1 cellular context compared by ENCODE assay signal in the genomic region with DNA sequence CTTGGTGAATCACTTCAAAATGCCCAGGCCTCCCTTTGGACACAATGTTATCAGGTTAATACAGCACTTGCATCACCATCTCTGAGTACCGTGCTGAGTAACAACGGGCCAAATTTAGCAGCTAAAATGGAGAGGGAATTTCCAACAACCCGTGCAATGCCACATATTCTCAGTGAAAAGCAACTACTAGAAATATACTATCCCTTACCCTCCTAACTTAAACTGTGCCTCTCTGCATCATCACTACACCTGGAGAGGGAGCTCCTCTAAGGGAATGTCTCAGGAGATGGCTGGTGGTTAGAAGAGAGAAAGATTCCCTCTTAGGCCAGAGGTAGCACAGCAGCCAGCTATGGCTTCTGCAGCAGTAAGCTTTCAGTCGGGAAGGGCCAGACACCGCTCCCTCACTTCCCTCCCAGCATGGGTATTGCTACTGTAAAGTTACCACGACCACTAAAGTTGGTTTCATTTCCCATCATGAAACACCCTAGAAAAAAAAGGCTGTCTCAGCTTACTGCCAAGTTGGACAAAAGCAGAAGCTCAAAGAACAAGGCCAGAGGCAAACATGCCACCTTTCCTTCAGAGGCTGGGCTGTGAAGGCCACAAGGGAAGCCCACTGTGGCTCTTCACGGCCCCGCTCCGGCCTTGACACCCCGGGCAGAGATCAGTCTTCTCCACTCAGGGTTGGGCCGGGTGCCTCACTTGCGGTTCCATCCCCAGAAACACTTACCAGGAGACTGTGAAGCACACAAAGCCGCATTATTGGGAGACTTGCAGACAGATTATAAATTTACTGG.
TF ChIP-seq lines count a peak whose summit lies in the region.

No MANE protein-coding gene starts in this region.

TF ChIP-seq in HepG2, 621 proteins besides CTCF, POLR2A, EP300 and RAD21 (continued from another document):
- no peak for TF ChIP-seq ZBTB39 (CRISPR knock-in tag; IDR thresholded peaks at IDR 0.05)
- TF ChIP-seq ZNF784 (CRISPR knock-in tag; IDR thresholded peaks at IDR 0.05; ENCODE audit: borderline replicate concordance), result 0 out of 2 replicates have a peak, but pooled peaks have one; percentile 16
- no peak for TF ChIP-seq PTBP1 (IDR thresholded peaks at IDR 0.05; ENCODE audit: low read depth, low read length, poor library complexity, severe bottlenecking)
- TF ChIP-seq HHEX (CRISPR knock-in tag; IDR thresholded peaks at IDR 0.05), result no peak
- TF ChIP-seq ZFX (CRISPR knock-in tag; IDR thresholded peaks at IDR 0.05; ENCODE audit: low read depth), result peak; percentile 76; the same call in 1 of the 2 replicates
- TF ChIP-seq ZNF34 (CRISPR knock-in tag; IDR thresholded peaks at IDR 0.05; ENCODE audit: borderline replicate concordance), result no peak
- peak; percentile 54 for TF ChIP-seq MED1 (CRISPR knock-in tag; IDR thresholded peaks at IDR 0.05)
- TF ChIP-seq FOXC1 (CRISPR knock-in tag; IDR thresholded peaks at IDR 0.05; ENCODE audit: borderline replicate concordance), result peak; percentile 49; the same call in 1 of the 2 replicates
- no peak for TF ChIP-seq ZNF232 (CRISPR knock-in tag; IDR thresholded peaks at IDR 0.05; ENCODE audit: borderline replicate concordance)
- peak; percentile 21; the same call in 1 of the 2 replicates for TF ChIP-seq ZNF292 (CRISPR knock-in tag; IDR thresholded peaks at IDR 0.05; ENCODE audit: borderline replicate concordance, low read depth)
- peak; percentile 21; the same call in 1 of the 2 replicates for TF ChIP-seq FOXP4 (CRISPR knock-in tag; IDR thresholded peaks at IDR 0.05)
- peak; percentile 62 for TF ChIP-seq GATAD2A (CRISPR knock-in tag; IDR thresholded peaks at IDR 0.05)
- TF ChIP-seq ZNF781 (CRISPR knock-in tag; IDR thresholded peaks at IDR 0.05; ENCODE audit: borderline replicate concordance, not compliant biosample characterization), result peak; percentile 33
- TF ChIP-seq, protein P1, sequence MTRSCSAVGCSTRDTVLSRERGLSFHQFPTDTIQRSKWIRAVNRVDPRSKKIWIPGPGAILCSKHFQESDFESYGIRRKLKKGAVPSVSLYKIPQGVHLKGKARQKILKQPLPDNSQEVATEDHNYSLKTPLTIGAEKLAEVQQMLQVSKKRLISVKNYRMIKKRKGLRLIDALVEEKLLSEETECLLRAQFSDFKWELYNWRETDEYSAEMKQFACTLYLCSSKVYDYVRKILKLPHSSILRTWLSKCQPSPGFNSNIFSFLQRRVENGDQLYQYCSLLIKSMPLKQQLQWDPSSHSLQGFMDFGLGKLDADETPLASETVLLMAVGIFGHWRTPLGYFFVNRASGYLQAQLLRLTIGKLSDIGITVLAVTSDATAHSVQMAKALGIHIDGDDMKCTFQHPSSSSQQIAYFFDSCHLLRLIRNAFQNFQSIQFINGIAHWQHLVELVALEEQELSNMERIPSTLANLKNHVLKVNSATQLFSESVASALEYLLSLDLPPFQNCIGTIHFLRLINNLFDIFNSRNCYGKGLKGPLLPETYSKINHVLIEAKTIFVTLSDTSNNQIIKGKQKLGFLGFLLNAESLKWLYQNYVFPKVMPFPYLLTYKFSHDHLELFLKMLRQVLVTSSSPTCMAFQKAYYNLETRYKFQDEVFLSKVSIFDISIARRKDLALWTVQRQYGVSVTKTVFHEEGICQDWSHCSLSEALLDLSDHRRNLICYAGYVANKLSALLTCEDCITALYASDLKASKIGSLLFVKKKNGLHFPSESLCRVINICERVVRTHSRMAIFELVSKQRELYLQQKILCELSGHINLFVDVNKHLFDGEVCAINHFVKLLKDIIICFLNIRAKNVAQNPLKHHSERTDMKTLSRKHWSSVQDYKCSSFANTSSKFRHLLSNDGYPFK (CRISPR knock-in tag; IDR thresholded peaks at IDR 0.05; ENCODE audit: borderline replicate concordance), result peak; percentile 22; the same call in 1 of the 2 replicates
- peak; percentile 60; the same call in 1 of the 2 replicates for TF ChIP-seq ZBTB20 (CRISPR knock-in tag; IDR thresholded peaks at IDR 0.05; ENCODE audit: borderline replicate concordance, low read depth)
- 0 out of 2 replicates have a peak, but pooled peaks have one; percentile 29 for TF ChIP-seq NCOA1 (CRISPR knock-in tag; IDR thresholded peaks at IDR 0.05)
- TF ChIP-seq, protein P2, sequence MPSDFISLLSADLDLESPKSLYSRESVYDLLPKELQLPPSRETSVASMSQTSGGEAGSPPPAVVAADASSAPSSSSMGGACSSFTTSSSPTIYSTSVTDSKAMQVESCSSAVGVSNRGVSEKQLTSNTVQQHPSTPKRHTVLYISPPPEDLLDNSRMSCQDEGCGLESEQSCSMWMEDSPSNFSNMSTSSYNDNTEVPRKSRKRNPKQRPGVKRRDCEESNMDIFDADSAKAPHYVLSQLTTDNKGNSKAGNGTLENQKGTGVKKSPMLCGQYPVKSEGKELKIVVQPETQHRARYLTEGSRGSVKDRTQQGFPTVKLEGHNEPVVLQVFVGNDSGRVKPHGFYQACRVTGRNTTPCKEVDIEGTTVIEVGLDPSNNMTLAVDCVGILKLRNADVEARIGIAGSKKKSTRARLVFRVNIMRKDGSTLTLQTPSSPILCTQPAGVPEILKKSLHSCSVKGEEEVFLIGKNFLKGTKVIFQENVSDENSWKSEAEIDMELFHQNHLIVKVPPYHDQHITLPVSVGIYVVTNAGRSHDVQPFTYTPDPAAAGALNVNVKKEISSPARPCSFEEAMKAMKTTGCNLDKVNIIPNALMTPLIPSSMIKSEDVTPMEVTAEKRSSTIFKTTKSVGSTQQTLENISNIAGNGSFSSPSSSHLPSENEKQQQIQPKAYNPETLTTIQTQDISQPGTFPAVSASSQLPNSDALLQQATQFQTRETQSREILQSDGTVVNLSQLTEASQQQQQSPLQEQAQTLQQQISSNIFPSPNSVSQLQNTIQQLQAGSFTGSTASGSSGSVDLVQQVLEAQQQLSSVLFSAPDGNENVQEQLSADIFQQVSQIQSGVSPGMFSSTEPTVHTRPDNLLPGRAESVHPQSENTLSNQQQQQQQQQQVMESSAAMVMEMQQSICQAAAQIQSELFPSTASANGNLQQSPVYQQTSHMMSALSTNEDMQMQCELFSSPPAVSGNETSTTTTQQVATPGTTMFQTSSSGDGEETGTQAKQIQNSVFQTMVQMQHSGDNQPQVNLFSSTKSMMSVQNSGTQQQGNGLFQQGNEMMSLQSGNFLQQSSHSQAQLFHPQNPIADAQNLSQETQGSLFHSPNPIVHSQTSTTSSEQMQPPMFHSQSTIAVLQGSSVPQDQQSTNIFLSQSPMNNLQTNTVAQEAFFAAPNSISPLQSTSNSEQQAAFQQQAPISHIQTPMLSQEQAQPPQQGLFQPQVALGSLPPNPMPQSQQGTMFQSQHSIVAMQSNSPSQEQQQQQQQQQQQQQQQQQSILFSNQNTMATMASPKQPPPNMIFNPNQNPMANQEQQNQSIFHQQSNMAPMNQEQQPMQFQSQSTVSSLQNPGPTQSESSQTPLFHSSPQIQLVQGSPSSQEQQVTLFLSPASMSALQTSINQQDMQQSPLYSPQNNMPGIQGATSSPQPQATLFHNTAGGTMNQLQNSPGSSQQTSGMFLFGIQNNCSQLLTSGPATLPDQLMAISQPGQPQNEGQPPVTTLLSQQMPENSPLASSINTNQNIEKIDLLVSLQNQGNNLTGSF (CRISPR knock-in tag; IDR thresholded peaks at IDR 0.05), result no peak
- TF ChIP-seq ZNF761 (CRISPR knock-in tag; conservative IDR thresholded peaks at IDR 0.05), result peak; percentile 64; the same call in 1 of the 2 replicates
- no peak for TF ChIP-seq MTF1 (CRISPR knock-in tag; IDR thresholded peaks at IDR 0.05)
- TF ChIP-seq PHF20 (CRISPR knock-in tag; IDR thresholded peaks at IDR 0.05), result no peak
- peak; percentile 78; the same call in 1 of the 2 replicates for TF ChIP-seq ZNF337 (CRISPR knock-in tag; IDR thresholded peaks at IDR 0.05; ENCODE audit: borderline replicate concordance, low read depth)
TF ChIP-seq in HepG2: peak in this region for 66.
